Comparison of ENCODE assay signal across 10 cellular contexts in genomic region chr5:150589791-150590601, GRCh38. TPM values are rescaled to one million over a fixed set of nuclear protein-coding genes. Genes with fewer than 3 reads are reported as not detected.
DNase-seq lines count a peak whose midpoint lies in the region; ATAC-seq, FAIRE-seq and TF ChIP-seq lines count a peak whose summit lies in the region.
"Had no signal": no experiment of that assay in that cellular context is flagged by ENCODE, and none has a peak within 500 bp of the region (broad histone marks: within the 10 kb centered on the region; RNA-seq: fewer than 3 reads in every experiment).

No MANE protein-coding gene starts in this region.

- intact Hi-C loops in breast epithelium (cut with DNase I; ENCODE audit: low total_unique reads) (loop anchor here (10.0 kb wide), 1 partner anchor 65 kb away; no protein-coding TSS in a partner anchor), MCF 10A (cut with micrococcal nuclease) (no loop called here), GM12878 (cut with micrococcal nuclease; ENCODE audit: unreplicated experiment) (no loop called here), vagina (cut with DNase I) (loop anchor here (2.0 kb wide), 1 partner anchor 67 kb away; no protein-coding TSS in a partner anchor)

- H2AFZ ChIP-seq in GM12878 (ENCODE audit: control insufficient read depth, low read depth, low read length), result no peak overlapping the region; the same call in 1 of the 2 replicates

- H3K4me3 ChIP-seq in breast epithelium (no peak overlapping the region), GM12878 (no peak overlapping the region), liver (ENCODE audit: low read depth in 1 of 3, low read length in 3 of 3) (no peak overlapping the region), vagina (no peak overlapping the region)

- in situ Hi-C loops in GM12878 (cut with MboI), result no loop called here

- no peaks in the 10 kb centered on the region for H3K9me3 Mint-ChIP-seq in MCF 10A (ENCODE audit: unreplicated experiment)
- H3K9me3 Mint-ChIP-seq: CD4-positive, alpha-beta T cell; memory B cell had no signal

- TF ChIP-seq CTCF in breast epithelium (IDR thresholded peaks at IDR 0.05) (peak; percentile 29 to 70 (median 67)), MCF 10A (IDR thresholded peaks at IDR 0.05; ENCODE audit: unreplicated experiment) (no peak), GM12878 (IDR thresholded peaks at IDR 0.05 in 2 of 3, conservative IDR thresholded peaks at IDR 0.05 in 1 of 3; ENCODE audit: control insufficient read depth in 2 of 3, extremely low read depth in 1 of 3, insufficient read depth in 1 of 3, low read depth in 3 of 3, low read length in 3 of 3) (peak; percentile 37 to 43 (median 40); a peak in 4 of 6 replicates), liver (IDR thresholded peaks at IDR 0.05; ENCODE audit: low read depth, low read length, missing input control) (peak; percentile 64), vagina (IDR thresholded peaks at IDR 0.05) (peak; percentile 27 to 78 (median 67))

- H3K27ac Mint-ChIP-seq in MCF 10A (ENCODE audit: low read depth, unreplicated experiment), result no peak overlapping the region
- H3K27ac Mint-ChIP-seq: CD4-positive, alpha-beta T cell; memory B cell had no signal

- H3K27ac ChIP-seq in breast epithelium, result peak overlapping the region; percentile 64 to 85
- H3K27ac ChIP-seq in GM12878 (ENCODE audit: control insufficient read depth, insufficient read depth), result no peak overlapping the region
- peak overlapping the region; percentile 77 to 85 for H3K27ac ChIP-seq in liver (ENCODE audit: low read depth in 1 of 2, low read length in 2 of 2)
- peak overlapping the region; percentile 64 for H3K27ac ChIP-seq in vagina

- BruUV-seq in MCF 10A (replicated peaks; lab: Mats Ljungman, UMichigan) (no TSS peak), GM12878 (replicated peaks; lab: Mats Ljungman, UMichigan) (no TSS peak)

- H3K9ac ChIP-seq in GM12878 (ENCODE audit: control insufficient read depth, insufficient read depth, low read length) (no peak overlapping the region), liver (ENCODE audit: low read depth in 1 of 2, low read length in 2 of 2) (peak overlapping the region in 1 of 2 donors; percentile 18)

- peak overlapping the region; percentile 60 for H3K4me2 ChIP-seq in GM12878 (ENCODE audit: control insufficient read depth, insufficient read depth)

- H3K9me3 ChIP-seq in breast epithelium (no peaks in the 10 kb centered on the region), GM12878 (replicated peaks; ENCODE audit: control insufficient read depth, insufficient read depth, low read length) (no peaks in the 10 kb centered on the region), liver (ENCODE audit: control insufficient read depth in 4 of 4, low read length in 3 of 4) (no peaks in the 10 kb centered on the region), vagina (no peaks in the 10 kb centered on the region)

- H4K20me1 ChIP-seq in GM12878 (ENCODE audit: control insufficient read depth, insufficient read depth), result no peaks in the 10 kb centered on the region

- H3K27me3 Mint-ChIP-seq in MCF 10A (ENCODE audit: insufficient read depth, unreplicated experiment), result no peaks in the 10 kb centered on the region
- H3K27me3 Mint-ChIP-seq: CD4-positive, alpha-beta T cell had no signal

- SMC1A ChIA-PET in GM12878 (lab: Charles Lee; ENCODE audit: uncharacterized antibody, unreplicated experiment), result interaction anchor here (0.6 to 4.1 kb wide), 9 partner anchors 8 to 136 kb away, joined by 3 to 21 read pairs (median 4); no protein-coding TSS in a partner anchor

- CTCF ChIA-PET in MCF 10A (lab: Yijun Ruan, JAX), result interaction anchor here (0.6 to 1.2 kb wide), 3 partner anchors 17 to 250 kb away, joined by 3 to 6 read pairs (median 3); no protein-coding TSS in a partner anchor
- CTCF ChIA-PET in GM12878 (lab: Yijun Ruan, JAX), result interaction anchor here (0.7 to 2.3 kb wide), 10 partner anchors 22 to 364 kb away, joined by 3 to 15 read pairs (median 3); no protein-coding TSS in a partner anchor

- POLR2A ChIA-PET in MCF 10A (lab: Yijun Ruan, JAX) (no interaction called here), GM12878 (lab: Charles Lee) (interaction anchor here (1.0 to 3.7 kb wide), 3 partner anchors 13 to 36 kb away, joined by 3 to 25 read pairs (median 4); no protein-coding TSS in a partner anchor)

- H3K4me3 Mint-ChIP-seq in MCF 10A (ENCODE audit: unreplicated experiment), result no peak overlapping the region
- H3K4me3 Mint-ChIP-seq: CD4-positive, alpha-beta T cell; memory B cell had no signal

- H3K36me3 ChIP-seq in breast epithelium (no peaks in the 10 kb centered on the region), GM12878 (ENCODE audit: control insufficient read depth in 2 of 2, insufficient read depth in 2 of 2, low read length in 1 of 2) (no peaks in the 10 kb centered on the region), liver (ENCODE audit: control insufficient read depth in 4 of 4, insufficient read depth in 3 of 4, low read depth in 1 of 4, low read length in 3 of 4) (no peaks in the 10 kb centered on the region), vagina (no peaks in the 10 kb centered on the region)

- no peaks in the 10 kb centered on the region for H3K36me3 Mint-ChIP-seq in MCF 10A (ENCODE audit: insufficient read depth, unreplicated experiment)
- H3K36me3 Mint-ChIP-seq: memory B cell had no signal

- peak in 1 of 2 donors; percentile 60 for DNase-seq in breast epithelium (ENCODE audit: low spot score in 2 of 2)
- no peak for DNase-seq in MCF 10A (ENCODE audit: unreplicated experiment)
- DNase-seq in GM12878 (ENCODE audit: low read depth, low spot score), result peak; percentile 56
- no peak for DNase-seq in vagina (ENCODE audit: extremely low spot score in 2 of 2)
- no peak for DNase-seq in activated CD4-positive, alpha-beta T cell treated with anti-CD3 and anti-CD28 coated beads for 1 hour
- DNase-seq in A172 (ENCODE audit: low spot score), result no peak

- H3K4me1 Mint-ChIP-seq in MCF 10A (ENCODE audit: insufficient read depth, unreplicated experiment), result peaks cover 7% of the 10 kb centered on the region
- H3K4me1 Mint-ChIP-seq: memory B cell had no signal

- 44% methylated on average over 12 of the region's 12 CpGs for WGBS in GM12878 (ENCODE audit: insufficient coverage, insufficient replicate concordance, low lambda C conversion rate, missing lambda C conversion rate)
- 44% methylated on average over 12 of the region's 12 CpGs for WGBS in liver

- H3K27me3 ChIP-seq in breast epithelium (no peaks in the 10 kb centered on the region), GM12878 (replicated peaks in 1 of 2; ENCODE audit: control insufficient read depth in 2 of 2, insufficient read depth in 2 of 2, low read length in 1 of 2) (no peaks in the 10 kb centered on the region; a peak in 1 of 4 replicates), liver (ENCODE audit: control insufficient read depth in 4 of 4, insufficient read depth in 4 of 4, low read length in 3 of 4) (no peaks in the 10 kb centered on the region), vagina (no peaks in the 10 kb centered on the region)

- TF ChIP-seq RAD21 in GM12878 (IDR thresholded peaks at IDR 0.05; ENCODE audit: insufficient read depth, low read depth, low read length) (peak; percentile 57), liver (IDR thresholded peaks at IDR 0.05) (peak; percentile 86 to 88)

- H3K79me2 ChIP-seq in GM12878 (ENCODE audit: control insufficient read depth, insufficient read depth, low read length), result no peaks in the 10 kb centered on the region

- RAD21 ChIA-PET in GM12878 (lab: Charles Lee; ENCODE audit: unreplicated experiment), result interaction anchor here (1.1 to 2.4 kb wide), 6 partner anchors 25 to 257 kb away, joined by 3 to 15 read pairs (median 4); partner anchors contain the start of gene IRGM

- TF ChIP-seq EP300 in GM12878 (IDR thresholded peaks at IDR 0.05; ENCODE audit: borderline replicate concordance in 1 of 2, control insufficient read depth in 1 of 2, low read depth in 2 of 2, low read length in 2 of 2), result no peak; a peak in 1 of 4 replicates

- no peak for FAIRE-seq in GM12878 (lab: Jason Lieb, UNC)

- peaks cover 4 to 13% of the 10 kb centered on the region in 2 donors for H3K4me1 ChIP-seq in breast epithelium
- peaks cover 13% of the 10 kb centered on the region for H3K4me1 ChIP-seq in GM12878 (ENCODE audit: control insufficient read depth, insufficient read depth, low read length)
- H3K4me1 ChIP-seq in liver (ENCODE audit: control insufficient read depth in 4 of 4, insufficient read depth in 4 of 4, low read length in 3 of 4), result peaks cover 15 to 61% (median 46%) of the 10 kb centered on the region in 4 donors
- H3K4me1 ChIP-seq in vagina, result peaks cover 34% of the 10 kb centered on the region

- peak; percentile 94 for ATAC-seq in GM12878
- ATAC-seq in HG03175 (IDR thresholded peaks at IDR 0.05; ENCODE audit: unreplicated experiment), result no peak

- TF ChIP-seq POLR2A in breast epithelium (IDR thresholded peaks at IDR 0.05) (no peak), GM12878 (IDR thresholded peaks at IDR 0.05; ENCODE audit: low read depth, low read length) (no peak), vagina (IDR thresholded peaks at IDR 0.05) (no peak)

TF ChIP-seq in liver, 16 proteins besides CTCF, POLR2A, EP300 and RAD21 (continues in another document):
- no peak for TF ChIP-seq TAF1 (conservative IDR thresholded peaks at IDR 0.05)

RNA-seq across cellular contexts. Expression of gene SYNPO, which starts 50.5 kb away (rescaled TPM):
- 10 to 100 TPM in 2 of 3 donors, 1 to 10 TPM in 1; 6.3 to 22.4 (median 15.4) TPM for total RNA-seq in breast epithelium
- 6.3 and 7.1 TPM in 2 replicates for total RNA-seq in MCF 10A (2022)
- total RNA-seq in GM12878 (2013; cell fraction: nucleolus; rRNA removed), result 27.3 and 29.8 TPM in 2 replicates
- total RNA-seq in GM12878 (2014; rRNA removed), result 3.3 and 3.4 TPM in 2 replicates
- total RNA-seq in GM12878 (2014; rRNA removed; fragmentation: Illumina TruSeq; extraction: Trizol), result 4.4 and 4.5 TPM in 2 replicates
- 21.0 and 21.8 TPM in 2 replicates for total RNA-seq in GM12878 (2021)
- 10.8 TPM for polyA plus RNA-seq in GM12878 (2011; ENCODE audit: low read depth)
- polyA plus RNA-seq in GM12878 (2011; rRNA removed), result 11.0 and 18.3 TPM in 2 replicates
- polyA plus RNA-seq in GM12878 (2011; cell fraction: cytosol; rRNA removed), result 24.0 and 25.6 TPM in 2 replicates
- 20.3 and 21.1 TPM in 2 replicates for polyA plus RNA-seq in GM12878 (2011; cell fraction: nucleus; rRNA removed)
- 19.5 and 20.5 TPM in 2 replicates for polyA plus RNA-seq in GM12878 (2012)
- polyA plus RNA-seq in GM12878 (2014; fragmentation: Illumina TruSeq; extraction: Trizol), result 8.7 and 9.4 TPM in 2 replicates
- polyA plus RNA-seq in GM12878 (2014; fragmentation: Nextera tagmentation; extraction: Ambion mirVana), result 1 to 10 TPM; 1.9 to 2.3 TPM
- 10.1 and 10.7 TPM in 2 replicates for polyA plus RNA-seq in GM12878 (2014; rRNA removed)
- 1 to 10 TPM in 1 of 2 experiments, under 1 TPM in 1; 0.77 to 2.0 TPM for polyA plus RNA-seq in GM12878 (2016; fragmentation: Nextera tagmentation; extraction: Ambion mirVana)
- polyA minus RNA-seq in GM12878 (2011; rRNA and poly(A)+ RNA removed), result 18.7 and 24.1 TPM in 2 replicates
- 10.3 and 10.8 TPM in 2 replicates for polyA minus RNA-seq in GM12878 (2011; cell fraction: cytosol; rRNA and poly(A)+ RNA removed)
- 7.5 and 11.7 TPM in 2 replicates for polyA minus RNA-seq in GM12878 (2011; cell fraction: nucleus; rRNA and poly(A)+ RNA removed)
- total RNA-seq in liver, result 10 to 100 TPM in 1 of 2 donors, 1 to 10 TPM in 1; 1.1 to 17.5 TPM
- 10 to 100 TPM in 1 of 2 donors, 1 to 10 TPM in 1; 3.9 to 36.6 TPM for polyA plus RNA-seq in liver
- 16.7 TPM for total RNA-seq in vagina
- total RNA-seq in A172 (2014; rRNA removed; shearing (Covaris generic)), result 7.2 and 9.0 TPM in 2 replicates

Comparison
In these comparisons a context has a peak if more than half of its experiments do, and no peak if none do; other contexts are left out.
1. intact Hi-C loops: an anchor here in breast epithelium (10.0 kb wide) and vagina (2.0 kb wide); none called in MCF 10A and GM12878.